In the genomic region with DNA sequence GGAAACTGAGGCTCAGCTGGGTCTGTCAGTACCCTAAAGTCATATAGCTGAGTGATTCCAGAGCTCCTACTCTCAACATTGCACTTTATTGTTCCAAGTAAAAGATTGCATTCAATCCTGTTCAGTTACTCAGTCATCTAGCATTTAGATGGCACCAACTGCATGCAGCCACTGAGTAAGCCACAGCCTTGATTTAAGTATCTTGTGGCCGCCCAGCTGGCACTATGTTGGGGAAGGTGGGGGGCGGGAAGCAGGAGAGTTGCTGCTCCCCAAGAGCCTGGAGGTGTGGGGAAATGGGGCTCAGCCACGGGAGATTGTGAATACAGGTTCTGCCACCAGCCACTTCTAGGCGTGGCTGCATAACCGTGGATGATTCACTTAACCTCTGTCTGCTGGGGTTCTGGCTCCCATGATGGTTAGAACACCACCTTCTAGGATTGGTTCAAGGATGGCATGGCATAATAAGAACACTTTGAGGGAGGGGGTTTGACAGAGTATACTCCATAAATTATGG, we compare ENCODE assay signal across 1 cellular context.
A peak's percentile ranks its signal among the peaks of the same experiment; 100 is the strongest.
TF ChIP-seq lines count a peak whose summit lies in the region.

No MANE protein-coding gene starts in this region.

TF ChIP-seq in K562, 482 proteins besides CTCF, POLR2A, EP300 and RAD21:
- TF ChIP-seq ZKSCAN8 (CRISPR knock-in tag; IDR thresholded peaks at IDR 0.05), result peak; percentile 74; the same call in 1 of the 2 replicates
- TF ChIP-seq, protein P1, sequence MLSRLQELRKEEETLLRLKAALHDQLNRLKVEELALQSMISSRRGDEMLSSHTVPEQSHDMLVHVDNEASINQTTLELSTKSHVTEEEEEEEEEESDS (CRISPR knock-in tag; IDR thresholded peaks at IDR 0.05), result no peak
